In genomic region chr6:110185879-110186278, GRCh38 we compare ENCODE assay signal across 11 cellular contexts. TPM values are rescaled to one million over a fixed set of nuclear protein-coding genes. Genes with fewer than 3 reads are reported as not detected.
A peak's percentile ranks its signal among the peaks of the same experiment; 100 is the strongest.
DNase-seq lines count a peak whose midpoint lies in the region; ATAC-seq and TF ChIP-seq lines count a peak whose summit lies in the region.
"Had no signal": no experiment of that assay in that cellular context is flagged by ENCODE, and none has a peak within 500 bp of the region (broad histone marks: within the 10 kb centered on the region; RNA-seq: fewer than 3 reads in every experiment).

No MANE protein-coding gene starts in this region.

- H3K4me1 ChIP-seq in uterus (peaks cover 4 to 14% of the 10 kb centered on the region in 2 donors), hepatocyte (ENCODE audit: insufficient read depth) (peaks cover 8% of the 10 kb centered on the region)

- peaks cover 98% of the 10 kb centered on the region for H3K79me2 ChIP-seq in hepatocyte

- H3K36me3 Mint-ChIP-seq in natural killer cell: no peaks in the 10 kb centered on the region

- peak overlapping the region; percentile 77 to 88 for H3K27ac Mint-ChIP-seq in natural killer cell

- H3K27me3 ChIP-seq in uterus: no peaks in the 10 kb centered on the region
- no peaks in the 10 kb centered on the region for H3K27me3 ChIP-seq in hepatocyte

- no peak for TF ChIP-seq POLR2A in uterus (IDR thresholded peaks at IDR 0.05)

- H3K9me3 Mint-ChIP-seq in natural killer cell: no peaks in the 10 kb centered on the region
- H3K9me3 Mint-ChIP-seq: neural crest cell had no signal

- H3K27me3 Mint-ChIP-seq in natural killer cell (ENCODE audit: low read depth in 2 of 2): no peaks in the 10 kb centered on the region

- no peak overlapping the region for H2AFZ ChIP-seq in hepatocyte

- no peak overlapping the region for H3K4me2 ChIP-seq in hepatocyte

- H3K9me2 ChIP-seq in hepatocyte (replicated peaks; ENCODE audit: insufficient read depth): no peaks in the 10 kb centered on the region

- H3K4me3 ChIP-seq in uterus (no peak overlapping the region), hepatocyte (no peak overlapping the region)

- TF ChIP-seq CTCF in natural killer cell (IDR thresholded peaks at IDR 0.05) (no peak), uterus (IDR thresholded peaks at IDR 0.05) (no peak), hepatocyte (IDR thresholded peaks at IDR 0.05; ENCODE audit: poor library complexity) (no peak)

- DNase-seq in activated CD4-positive, CD25-positive, alpha-beta regulatory T cell (lab: John Stamatoyannopoulos, UW): no peak
- DNase-seq in natural killer cell: no peak
- DNase-seq in uterus: no peak
- DNase-seq in NCI-H1417 treated with DMSO at 0.1 percent for 48 hours (lab: John Stamatoyannopoulos, UW): no peak
- no peak for DNase-seq in hepatocyte (ENCODE audit: low spot score)
- DNase-seq: NCI-H1436 had no signal

- peaks cover 18% of the 10 kb centered on the region for H4K20me1 ChIP-seq in hepatocyte (ENCODE audit: insufficient read depth, poor library complexity, severe bottlenecking)

- peak overlapping the region; percentile 61 for H3K4me3 Mint-ChIP-seq in natural killer cell
- H3K4me3 Mint-ChIP-seq: neural crest cell had no signal

- H3K9me3 ChIP-seq in uterus: no peaks in the 10 kb centered on the region
- H3K9me3 ChIP-seq in hepatocyte (ENCODE audit: low read depth): no peaks in the 10 kb centered on the region

- no peaks in the 10 kb centered on the region for H3K36me3 ChIP-seq in uterus
- no peaks in the 10 kb centered on the region for H3K36me3 ChIP-seq in hepatocyte (replicated peaks; ENCODE audit: insufficient read depth, low read depth)

- intact Hi-C loops in natural killer cell (cut with micrococcal nuclease): loop anchor here (10.0 kb wide), 1 partner anchor 481 kb away; no protein-coding TSS in a partner anchor
- intact Hi-C loops in uterus (cut with DNase I; ENCODE audit: low total_unique reads): no loop called here

- WGBS in hepatocyte (ENCODE audit: low lambda C conversion rate, missing lambda C conversion rate): 98% methylated on average over 3 of the region's 3 CpGs

- H3K4me1 Mint-ChIP-seq in natural killer cell: peaks cover 11 to 15% of the 10 kb centered on the region in 2 donors
- H3K4me1 Mint-ChIP-seq: neural crest cell had no signal

- peak; percentile 62 to 74 for ATAC-seq in activated CD4-positive, CD25-positive, alpha-beta regulatory T cell treated with anti-CD3 and anti-CD28 coated beads, Interleukin-2, amount 50 U/mL, for 24 hours
- ATAC-seq in GM21717 (IDR thresholded peaks at IDR 0.05; ENCODE audit: unreplicated experiment): peak; percentile 61
- peak; percentile 64 for ATAC-seq in HG03521 (IDR thresholded peaks at IDR 0.05; ENCODE audit: unreplicated experiment)
- peak; percentile 54 to 68 (median 54) for ATAC-seq in natural killer cell

- H3K27ac ChIP-seq in uterus (no peak overlapping the region), hepatocyte (no peak overlapping the region)
- H3K27ac ChIP-seq: 22Rv1 had no signal

RNA-seq across cellular contexts. Expression of gene CDC40, which starts 5.7 kb away (rescaled TPM):
- total RNA-seq in natural killer cell: 10 to 100 TPM; 32.9 to 55.4 (median 48.5) TPM
- 10 to 100 TPM; 20.3 to 34.8 (median 23.4) TPM for total RNA-seq in uterus
- 19.9 and 20.8 TPM in 2 replicates for total RNA-seq in hepatocyte
- 13.9 and 26.9 TPM in 2 replicates for polyA plus RNA-seq in hepatocyte

RNA-seq across cellular contexts. Expression of gene WASF1, which starts 6.4 kb away (rescaled TPM):
- total RNA-seq in natural killer cell (under 1 TPM; 0.25 to 0.90 (median 0.45) TPM), uterus (10 to 100 TPM in 3 of 4 donors, 1 to 10 TPM in 1; 5.9 to 27.3 (median 17.2) TPM), hepatocyte (14.1 and 15.8 TPM in 2 replicates)
- polyA plus RNA-seq in hepatocyte: 23.2 and 24.6 TPM in 2 replicates
